12 cellular contexts compared by ENCODE assay signal in the genomic region with DNA sequence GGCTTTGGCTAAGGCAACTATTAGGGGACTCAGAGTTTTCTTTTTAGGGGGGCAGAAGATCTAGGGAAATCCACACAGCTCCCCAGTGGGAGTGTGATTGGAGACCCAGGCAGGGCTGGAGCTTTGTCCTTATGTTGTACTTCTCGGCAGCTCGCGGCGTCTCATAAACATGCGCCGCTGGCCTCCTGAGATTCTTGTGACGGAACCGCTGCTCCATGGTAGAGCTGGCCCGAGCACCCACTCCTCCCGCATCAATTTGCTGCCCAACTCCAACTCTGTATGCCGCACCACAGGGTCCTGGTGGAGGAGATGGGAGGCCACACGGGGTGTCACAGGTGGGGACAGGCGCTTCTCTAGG.
DNase-seq lines count a peak whose midpoint lies in the region; ATAC-seq, FAIRE-seq and TF ChIP-seq lines count a peak whose summit lies in the region.
"Had no signal": no experiment of that assay in that cellular context is flagged by ENCODE, and none has a peak within 500 bp of the region (broad histone marks: within the 10 kb centered on the region; RNA-seq: fewer than 3 reads in every experiment).

No MANE protein-coding gene starts in this region.

- H3K27ac ChIP-seq in HEK293 (ENCODE audit: extremely low read depth, low read depth, low read length): no peak overlapping the region
- peak overlapping the region; percentile 71 for H3K27ac ChIP-seq in astrocyte (ENCODE audit: low read depth, low read length)
- peak overlapping the region; percentile 35 for H3K27ac ChIP-seq in subcutaneous abdominal adipose tissue (ENCODE audit: low read depth, low read length)
- H3K27ac ChIP-seq: HL-60 had no signal

- DNase-seq in astrocyte (ENCODE audit: low read depth): no peak
- no peak for DNase-seq in immature natural killer cell
- no peak for DNase-seq in HEK293T (ENCODE audit: extremely low spot score)
- DNase-seq: body of pancreas; COR-L47; naive thymus-derived CD4-positive, alpha-beta T cell; OCI-M1 had no signal

- no peaks in the 10 kb centered on the region for H3K27me3 Mint-ChIP-seq in astrocyte (ENCODE audit: low read depth, unreplicated experiment)
- peaks cover 0 to 10% (median 9%) of the 10 kb centered on the region in 3 donors for H3K27me3 Mint-ChIP-seq in immature natural killer cell (ENCODE audit: low read depth in 3 of 3)
- H3K27me3 Mint-ChIP-seq: naive thymus-derived CD4-positive, alpha-beta T cell had no signal

- H3K9ac ChIP-seq in astrocyte (ENCODE audit: low read length) (peak overlapping the region; percentile 62), subcutaneous abdominal adipose tissue (ENCODE audit: low read length in 5 of 5) (no peak overlapping the region)

- H3K4me1 Mint-ChIP-seq in astrocyte (ENCODE audit: low read depth, unreplicated experiment) (peaks cover 68% of the 10 kb centered on the region), immature natural killer cell (peaks cover 57 to 76% of the 10 kb centered on the region in 2 donors)

- peaks cover 59% of the 10 kb centered on the region for H4K20me1 ChIP-seq in astrocyte (ENCODE audit: insufficient read depth, low read length)

- no peaks in the 10 kb centered on the region for H3K9me3 ChIP-seq in HEK293 (ENCODE audit: control insufficient read depth, insufficient read depth, low read depth, low read length)
- no peaks in the 10 kb centered on the region for H3K9me3 ChIP-seq in astrocyte (ENCODE audit: insufficient read depth, low read depth, low read length)
- H3K9me3 ChIP-seq in subcutaneous abdominal adipose tissue (ENCODE audit: control insufficient read depth in 5 of 5, low read length in 5 of 5): no peaks in the 10 kb centered on the region
- H3K9me3 ChIP-seq: body of pancreas had no signal

- no peak for FAIRE-seq in astrocyte (lab: Jason Lieb, UNC)

- no peak overlapping the region for H2AFZ ChIP-seq in astrocyte (ENCODE audit: low read depth, low read length)

- no peaks in the 10 kb centered on the region for H3K27me3 ChIP-seq in astrocyte (ENCODE audit: insufficient read depth, low read length)
- no peaks in the 10 kb centered on the region for H3K27me3 ChIP-seq in subcutaneous abdominal adipose tissue (ENCODE audit: control insufficient read depth in 5 of 5, insufficient read depth in 4 of 5, low read length in 5 of 5)
- H3K27me3 ChIP-seq: body of pancreas had no signal

- H3K4me3 Mint-ChIP-seq in astrocyte (ENCODE audit: unreplicated experiment) (no peak overlapping the region), immature natural killer cell (peak overlapping the region in 1 of 5 donors; percentile 13)
- H3K4me3 Mint-ChIP-seq: naive thymus-derived CD4-positive, alpha-beta T cell had no signal

- H3K4me3 ChIP-seq in HEK293 (ENCODE audit: low read depth, low read length) (no peak overlapping the region), astrocyte (ENCODE audit: insufficient read depth, low read depth, low read length) (no peak overlapping the region), subcutaneous abdominal adipose tissue (ENCODE audit: low read depth in 1 of 5, low read length in 5 of 5) (no peak overlapping the region)
- H3K4me3 ChIP-seq: body of pancreas had no signal

- POLR2A ChIA-PET in HEK293 (lab: Yijun Ruan, JAX) (no interaction called here), HEK293T (lab: Yijun Ruan, JAX) (no interaction called here)

- H3K27ac Mint-ChIP-seq in astrocyte (ENCODE audit: unreplicated experiment) (no peak overlapping the region), immature natural killer cell (peak overlapping the region in 5 of 6 donors; percentile 30 to 86 (median 63))

- peaks cover 14% of the 10 kb centered on the region for H3K4me1 ChIP-seq in HEK293 (ENCODE audit: control insufficient read depth, insufficient read depth, low read length)
- H3K4me1 ChIP-seq in astrocyte (ENCODE audit: insufficient read depth, low read length): peaks cover 32% of the 10 kb centered on the region
- H3K4me1 ChIP-seq in subcutaneous abdominal adipose tissue (ENCODE audit: control insufficient read depth in 5 of 5, insufficient read depth in 5 of 5, low read length in 5 of 5): peaks cover 8 to 59% (median 48%) of the 10 kb centered on the region in 5 donors

- peaks cover 21% of the 10 kb centered on the region for H3K36me3 Mint-ChIP-seq in astrocyte (ENCODE audit: low read depth, unreplicated experiment)
- peaks cover 0 to 6% (median 0%) of the 10 kb centered on the region in 3 donors for H3K36me3 Mint-ChIP-seq in immature natural killer cell

- CTCF ChIA-PET in HEK293 (lab: Yijun Ruan, JAX) (interaction anchor here (0.6 to 2.0 kb wide), 3 partner anchors 11 to 362 kb away, joined by 3 to 7 read pairs (median 3); no protein-coding TSS in a partner anchor), HEK293T (lab: Yijun Ruan, JAX) (interaction anchor here (0.6 to 1.0 kb wide), 2 partner anchors 10 to 521 kb away, joined by 3 to 4 read pairs; no protein-coding TSS in a partner anchor)

- peak overlapping the region; percentile 65 for H3K4me2 ChIP-seq in astrocyte (ENCODE audit: low read length)

- H3K9me3 Mint-ChIP-seq in astrocyte (ENCODE audit: unreplicated experiment) (no peaks in the 10 kb centered on the region), immature natural killer cell (no peaks in the 10 kb centered on the region)

- peaks cover 49% of the 10 kb centered on the region for H3K79me2 ChIP-seq in astrocyte (ENCODE audit: insufficient read depth, low read length)

- TF ChIP-seq CTCF in HEK293 (tag by site-specific recombination; IDR thresholded peaks at IDR 0.05): no peak
- TF ChIP-seq CTCF in astrocyte (IDR thresholded peaks at IDR 0.05; ENCODE audit: insufficient read depth, low read depth, low read length): no peak

- ATAC-seq in GM18870 (IDR thresholded peaks at IDR 0.05; ENCODE audit: unreplicated experiment) (no peak), HG02759 (IDR thresholded peaks at IDR 0.05; ENCODE audit: unreplicated experiment) (no peak)
- ATAC-seq: body of pancreas; naive thymus-derived CD4-positive, alpha-beta T cell had no signal

- H3K36me3 ChIP-seq in HEK293 (ENCODE audit: control insufficient read depth in 2 of 2, insufficient read depth in 1 of 2, low read length in 2 of 2) (no peaks in the 10 kb centered on the region), astrocyte (ENCODE audit: insufficient read depth, low read length) (peaks cover 2% of the 10 kb centered on the region), subcutaneous abdominal adipose tissue (ENCODE audit: control insufficient read depth in 5 of 5, insufficient read depth in 5 of 5, low read length in 5 of 5) (no peaks in the 10 kb centered on the region)

TF ChIP-seq in HEK293, 187 proteins besides CTCF, POLR2A, EP300 and RAD21:
- no peak for TF ChIP-seq ZSCAN23 (tag by site-specific recombination; IDR thresholded peaks at IDR 0.05)
- no peak for TF ChIP-seq ZNF37A (tag by site-specific recombination; IDR thresholded peaks at IDR 0.05)
- 0 out of 2 replicates have a peak, but pooled peaks have one; percentile 11 for TF ChIP-seq ZIC2 (tag by site-specific recombination; IDR thresholded peaks at IDR 0.05)

TF ChIP-seq in HEK293T, 16 proteins besides CTCF, POLR2A, EP300 and RAD21:
- TF ChIP-seq L3MBTL2 (conservative IDR thresholded peaks at IDR 0.05) (no peak), FOXM1 (IDR thresholded peaks at IDR 0.05; ENCODE audit: borderline replicate concordance) (no peak), LEF1 (IDR thresholded peaks at IDR 0.05; ENCODE audit: borderline replicate concordance) (no peak), CTBP1 (IDR thresholded peaks at IDR 0.05; ENCODE audit: borderline replicate concordance) (no peak), TARDBP (IDR thresholded peaks at IDR 0.05) (no peak), ARNT (IDR thresholded peaks at IDR 0.05) (no peak), FOXA1 (IDR thresholded peaks at IDR 0.05) (no peak), ELF4 (IDR thresholded peaks at IDR 0.05) (no peak), HDGF (IDR thresholded peaks at IDR 0.05; ENCODE audit: borderline replicate concordance) (no peak), ZNF384 (IDR thresholded peaks at IDR 0.05) (no peak), FOXK2 (IDR thresholded peaks at IDR 0.05) (no peak), SUZ12 (IDR thresholded peaks at IDR 0.05) (no peak), NFRKB (IDR thresholded peaks at IDR 0.05) (no peak), BHLHE40 (IDR thresholded peaks at IDR 0.05; ENCODE audit: borderline replicate concordance) (no peak), SP1 (IDR thresholded peaks at IDR 0.05) (no peak)
- TF ChIP-seq, protein P1, sequence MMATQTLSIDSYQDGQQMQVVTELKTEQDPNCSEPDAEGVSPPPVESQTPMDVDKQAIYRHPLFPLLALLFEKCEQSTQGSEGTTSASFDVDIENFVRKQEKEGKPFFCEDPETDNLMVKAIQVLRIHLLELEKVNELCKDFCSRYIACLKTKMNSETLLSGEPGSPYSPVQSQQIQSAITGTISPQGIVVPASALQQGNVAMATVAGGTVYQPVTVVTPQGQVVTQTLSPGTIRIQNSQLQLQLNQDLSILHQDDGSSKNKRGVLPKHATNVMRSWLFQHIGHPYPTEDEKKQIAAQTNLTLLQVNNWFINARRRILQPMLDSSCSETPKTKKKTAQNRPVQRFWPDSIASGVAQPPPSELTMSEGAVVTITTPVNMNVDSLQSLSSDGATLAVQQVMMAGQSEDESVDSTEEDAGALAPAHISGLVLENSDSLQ (IDR thresholded peaks at IDR 0.05): no peak
